ENCODE assay signal across 1 cellular context in the genomic region with DNA sequence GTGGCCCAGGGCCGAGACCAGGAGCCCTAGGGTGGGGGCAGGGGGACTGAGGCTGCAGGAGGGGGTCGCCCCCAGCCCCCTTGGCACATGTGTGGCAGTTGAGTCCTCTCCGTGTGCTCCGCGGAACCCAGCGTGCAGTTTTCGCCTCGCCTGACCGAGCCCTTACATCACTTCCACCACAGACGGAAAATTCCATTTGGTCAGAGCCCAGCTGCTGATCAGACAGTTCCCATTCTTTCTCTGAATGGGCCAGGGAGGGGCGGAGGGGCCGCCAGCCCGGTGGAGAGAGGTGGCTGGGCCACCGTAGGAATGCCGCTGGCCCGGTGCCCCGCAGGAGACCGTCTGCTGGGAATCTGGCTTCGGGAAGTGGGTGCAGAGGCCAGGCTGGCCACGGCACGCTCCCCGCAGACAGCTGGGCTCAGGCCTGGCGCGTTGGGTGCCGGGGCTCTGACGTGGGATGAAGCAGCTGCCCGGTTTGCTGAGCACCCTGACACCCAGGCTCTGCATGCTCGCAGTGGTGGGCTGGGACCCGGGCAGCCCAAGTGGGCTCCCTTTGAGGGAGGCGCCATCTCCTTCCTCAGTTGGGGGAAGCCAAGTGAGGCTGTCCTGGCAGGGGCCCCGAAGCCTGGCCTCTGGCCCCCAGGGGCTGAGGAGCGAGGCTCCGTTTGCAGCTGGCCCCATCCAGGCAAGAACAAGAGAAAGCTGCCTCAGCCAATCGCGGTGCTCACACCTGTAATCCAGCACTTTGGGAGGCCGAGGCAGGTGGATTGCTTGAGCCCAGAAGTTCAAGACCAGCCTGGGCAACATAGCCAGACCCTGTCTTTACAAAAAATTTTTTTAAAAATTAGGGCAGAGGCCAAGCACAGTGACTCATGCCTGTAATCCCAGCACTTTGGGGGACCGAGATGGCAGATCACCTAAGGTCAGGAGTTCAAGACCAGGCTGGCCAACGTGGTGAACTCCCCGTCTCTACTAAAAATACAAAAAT.
TF ChIP-seq lines count a peak whose summit lies in the region.

No MANE protein-coding gene starts in this region.

TF ChIP-seq in HepG2, 621 proteins besides CTCF, POLR2A, EP300 and RAD21 (continued from another document and continues in another):
- TF ChIP-seq HMGXB3 (CRISPR knock-in tag; IDR thresholded peaks at IDR 0.05; ENCODE audit: borderline replicate concordance): no peak; the same call in 1 of the 2 replicates
- TF ChIP-seq ZFP37 (CRISPR knock-in tag; IDR thresholded peaks at IDR 0.05; ENCODE audit: borderline replicate concordance): no peak
- no peak for TF ChIP-seq ZNF253 (CRISPR knock-in tag; IDR thresholded peaks at IDR 0.05; ENCODE audit: borderline replicate concordance)
- TF ChIP-seq, protein P1, sequence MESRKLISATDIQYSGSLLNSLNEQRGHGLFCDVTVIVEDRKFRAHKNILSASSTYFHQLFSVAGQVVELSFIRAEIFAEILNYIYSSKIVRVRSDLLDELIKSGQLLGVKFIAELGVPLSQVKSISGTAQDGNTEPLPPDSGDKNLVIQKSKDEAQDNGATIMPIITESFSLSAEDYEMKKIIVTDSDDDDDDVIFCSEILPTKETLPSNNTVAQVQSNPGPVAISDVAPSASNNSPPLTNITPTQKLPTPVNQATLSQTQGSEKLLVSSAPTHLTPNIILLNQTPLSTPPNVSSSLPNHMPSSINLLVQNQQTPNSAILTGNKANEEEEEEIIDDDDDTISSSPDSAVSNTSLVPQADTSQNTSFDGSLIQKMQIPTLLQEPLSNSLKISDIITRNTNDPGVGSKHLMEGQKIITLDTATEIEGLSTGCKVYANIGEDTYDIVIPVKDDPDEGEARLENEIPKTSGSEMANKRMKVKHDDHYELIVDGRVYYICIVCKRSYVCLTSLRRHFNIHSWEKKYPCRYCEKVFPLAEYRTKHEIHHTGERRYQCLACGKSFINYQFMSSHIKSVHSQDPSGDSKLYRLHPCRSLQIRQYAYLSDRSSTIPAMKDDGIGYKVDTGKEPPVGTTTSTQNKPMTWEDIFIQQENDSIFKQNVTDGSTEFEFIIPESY (CRISPR knock-in tag; IDR thresholded peaks at IDR 0.05): peak; percentile 89; the same call in 1 of the 2 replicates
- TF ChIP-seq SMARCC2 (IDR thresholded peaks at IDR 0.05): no peak
- no peak for TF ChIP-seq RORA (CRISPR knock-in tag; IDR thresholded peaks at IDR 0.05)
- TF ChIP-seq MYC (CRISPR knock-in tag; IDR thresholded peaks at IDR 0.05; ENCODE audit: borderline replicate concordance): peak; percentile 58; the same call in 1 of the 2 replicates
- no peak for TF ChIP-seq ZNF780A (CRISPR knock-in tag; IDR thresholded peaks at IDR 0.05)
- no peak for TF ChIP-seq FLYWCH1 (CRISPR knock-in tag; IDR thresholded peaks at IDR 0.05)
- TF ChIP-seq HCFC1 (IDR thresholded peaks at IDR 0.05; ENCODE audit: low read depth, low read length): no peak
- TF ChIP-seq ZNF30 (CRISPR knock-in tag; IDR thresholded peaks at IDR 0.05): no peak
- no peak for TF ChIP-seq EEA1 (CRISPR knock-in tag; IDR thresholded peaks at IDR 0.05; ENCODE audit: borderline replicate concordance)
- peak; percentile 80 for TF ChIP-seq AKAP8 (CRISPR knock-in tag; IDR thresholded peaks at IDR 0.05)
- TF ChIP-seq, protein P2, sequence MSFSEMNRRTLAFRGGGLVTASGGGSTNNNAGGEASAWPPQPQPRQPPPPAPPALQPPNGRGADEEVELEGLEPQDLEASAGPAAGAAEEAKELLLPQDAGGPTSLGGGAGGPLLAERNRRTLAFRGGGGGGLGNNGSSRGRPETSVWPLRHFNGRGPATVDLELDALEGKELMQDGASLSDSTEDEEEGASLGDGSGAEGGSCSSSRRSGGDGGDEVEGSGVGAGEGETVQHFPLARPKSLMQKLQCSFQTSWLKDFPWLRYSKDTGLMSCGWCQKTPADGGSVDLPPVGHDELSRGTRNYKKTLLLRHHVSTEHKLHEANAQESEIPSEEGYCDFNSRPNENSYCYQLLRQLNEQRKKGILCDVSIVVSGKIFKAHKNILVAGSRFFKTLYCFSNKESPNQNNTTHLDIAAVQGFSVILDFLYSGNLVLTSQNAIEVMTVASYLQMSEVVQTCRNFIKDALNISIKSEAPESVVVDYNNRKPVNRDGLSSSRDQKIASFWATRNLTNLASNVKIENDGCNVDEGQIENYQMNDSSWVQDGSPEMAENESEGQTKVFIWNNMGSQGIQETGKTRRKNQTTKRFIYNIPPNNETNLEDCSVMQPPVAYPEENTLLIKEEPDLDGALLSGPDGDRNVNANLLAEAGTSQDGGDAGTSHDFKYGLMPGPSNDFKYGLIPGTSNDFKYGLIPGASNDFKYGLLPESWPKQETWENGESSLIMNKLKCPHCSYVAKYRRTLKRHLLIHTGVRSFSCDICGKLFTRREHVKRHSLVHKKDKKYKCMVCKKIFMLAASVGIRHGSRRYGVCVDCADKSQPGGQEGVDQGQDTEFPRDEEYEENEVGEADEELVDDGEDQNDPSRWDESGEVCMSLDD (CRISPR knock-in tag; IDR thresholded peaks at IDR 0.05; ENCODE audit: borderline replicate concordance): 0 out of 2 replicates have a peak, but pooled peaks have one; percentile 46
- TF ChIP-seq ATF7 (IDR thresholded peaks at IDR 0.05): peak; percentile 65
- no peak for TF ChIP-seq ATF7 (CRISPR knock-in tag; IDR thresholded peaks at IDR 0.05)
- TF ChIP-seq MAFF (IDR thresholded peaks at IDR 0.05; ENCODE audit: low read depth, low read length): peak; percentile 67; the same call in 1 of the 2 replicates
- TF ChIP-seq ZNF343 (CRISPR knock-in tag; IDR thresholded peaks at IDR 0.05): no peak
- no peak for TF ChIP-seq SMAD1 (CRISPR knock-in tag; IDR thresholded peaks at IDR 0.05; ENCODE audit: borderline replicate concordance, low read depth)
- TF ChIP-seq, protein P3, sequence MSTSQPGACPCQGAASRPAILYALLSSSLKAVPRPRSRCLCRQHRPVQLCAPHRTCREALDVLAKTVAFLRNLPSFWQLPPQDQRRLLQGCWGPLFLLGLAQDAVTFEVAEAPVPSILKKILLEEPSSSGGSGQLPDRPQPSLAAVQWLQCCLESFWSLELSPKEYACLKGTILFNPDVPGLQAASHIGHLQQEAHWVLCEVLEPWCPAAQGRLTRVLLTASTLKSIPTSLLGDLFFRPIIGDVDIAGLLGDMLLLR (CRISPR knock-in tag; IDR thresholded peaks at IDR 0.05): no peak
- TF ChIP-seq ZSCAN12 (CRISPR knock-in tag; IDR thresholded peaks at IDR 0.05): no peak
- TF ChIP-seq ZNF101 (CRISPR knock-in tag; IDR thresholded peaks at IDR 0.05; ENCODE audit: borderline replicate concordance, low read depth): no peak
- TF ChIP-seq ZNF350 (CRISPR knock-in tag; IDR thresholded peaks at IDR 0.05; ENCODE audit: borderline replicate concordance, low read depth): peak; percentile 45; the same call in 1 of the 2 replicates
- TF ChIP-seq, protein P4, sequence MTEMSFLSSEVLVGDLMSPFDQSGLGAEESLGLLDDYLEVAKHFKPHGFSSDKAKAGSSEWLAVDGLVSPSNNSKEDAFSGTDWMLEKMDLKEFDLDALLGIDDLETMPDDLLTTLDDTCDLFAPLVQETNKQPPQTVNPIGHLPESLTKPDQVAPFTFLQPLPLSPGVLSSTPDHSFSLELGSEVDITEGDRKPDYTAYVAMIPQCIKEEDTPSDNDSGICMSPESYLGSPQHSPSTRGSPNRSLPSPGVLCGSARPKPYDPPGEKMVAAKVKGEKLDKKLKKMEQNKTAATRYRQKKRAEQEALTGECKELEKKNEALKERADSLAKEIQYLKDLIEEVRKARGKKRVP (CRISPR knock-in tag; IDR thresholded peaks at IDR 0.05): peak in 1 of 2 experiments; percentile 69; a peak in 2 of 4 replicates
- no peak for TF ChIP-seq ZNF484 (CRISPR knock-in tag; IDR thresholded peaks at IDR 0.05; ENCODE audit: borderline replicate concordance, low read depth)
- no peak for TF ChIP-seq ZBTB42 (CRISPR knock-in tag; IDR thresholded peaks at IDR 0.05)
- no peak for TF ChIP-seq ZNF577 (CRISPR knock-in tag; IDR thresholded peaks at IDR 0.05; ENCODE audit: borderline replicate concordance, low read depth)
- no peak for TF ChIP-seq ARID2 (CRISPR knock-in tag; IDR thresholded peaks at IDR 0.05; ENCODE audit: borderline replicate concordance)
- no peak for TF ChIP-seq CAMTA2 (CRISPR knock-in tag; IDR thresholded peaks at IDR 0.05; ENCODE audit: borderline replicate concordance)
- TF ChIP-seq FOXA3 (CRISPR knock-in tag; IDR thresholded peaks at IDR 0.05): peak; percentile 48
- no peak for TF ChIP-seq ZNF282 (IDR thresholded peaks at IDR 0.05; ENCODE audit: partially characterized antibody)
- no peak for TF ChIP-seq ZNF660 (CRISPR knock-in tag; IDR thresholded peaks at IDR 0.05; ENCODE audit: borderline replicate concordance, low read depth)
- no peak for TF ChIP-seq KMT2B (CRISPR knock-in tag; IDR thresholded peaks at IDR 0.05)
- no peak for TF ChIP-seq NFYB (CRISPR knock-in tag; IDR thresholded peaks at IDR 0.05)
- TF ChIP-seq NR2C2 (CRISPR knock-in tag; IDR thresholded peaks at IDR 0.05; ENCODE audit: borderline replicate concordance): no peak
- TF ChIP-seq, protein P5, sequence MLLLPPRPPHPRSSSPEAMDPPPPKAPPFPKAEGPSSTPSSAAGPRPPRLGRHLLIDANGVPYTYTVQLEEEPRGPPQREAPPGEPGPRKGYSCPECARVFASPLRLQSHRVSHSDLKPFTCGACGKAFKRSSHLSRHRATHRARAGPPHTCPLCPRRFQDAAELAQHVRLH (CRISPR knock-in tag; IDR thresholded peaks at IDR 0.05; ENCODE audit: borderline replicate concordance, low read depth): peak; percentile 52; the same call in 1 of the 2 replicates
- TF ChIP-seq HDAC6 (IDR thresholded peaks at IDR 0.05; ENCODE audit: low read depth, low read length): no peak
- no peak for TF ChIP-seq ZNF597 (CRISPR knock-in tag; IDR thresholded peaks at IDR 0.05)
- TF ChIP-seq, protein P6, sequence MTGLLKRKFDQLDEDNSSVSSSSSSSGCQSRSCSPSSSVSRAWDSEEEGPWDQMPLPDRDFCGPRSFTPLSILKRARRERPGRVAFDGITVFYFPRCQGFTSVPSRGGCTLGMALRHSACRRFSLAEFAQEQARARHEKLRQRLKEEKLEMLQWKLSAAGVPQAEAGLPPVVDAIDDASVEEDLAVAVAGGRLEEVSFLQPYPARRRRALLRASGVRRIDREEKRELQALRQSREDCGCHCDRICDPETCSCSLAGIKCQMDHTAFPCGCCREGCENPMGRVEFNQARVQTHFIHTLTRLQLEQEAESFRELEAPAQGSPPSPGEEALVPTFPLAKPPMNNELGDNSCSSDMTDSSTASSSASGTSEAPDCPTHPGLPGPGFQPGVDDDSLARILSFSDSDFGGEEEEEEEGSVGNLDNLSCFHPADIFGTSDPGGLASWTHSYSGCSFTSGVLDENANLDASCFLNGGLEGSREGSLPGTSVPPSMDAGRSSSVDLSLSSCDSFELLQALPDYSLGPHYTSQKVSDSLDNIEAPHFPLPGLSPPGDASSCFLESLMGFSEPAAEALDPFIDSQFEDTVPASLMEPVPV (CRISPR knock-in tag; IDR thresholded peaks at IDR 0.05): peak; percentile 65; the same call in 1 of the 2 replicates
- TF ChIP-seq HNF1B (CRISPR knock-in tag; IDR thresholded peaks at IDR 0.05): peak; percentile 44; the same call in 1 of the 2 replicates
- TF ChIP-seq TEAD2 (CRISPR knock-in tag; IDR thresholded peaks at IDR 0.05): no peak
- TF ChIP-seq MTF2 (CRISPR knock-in tag; IDR thresholded peaks at IDR 0.05; ENCODE audit: borderline replicate concordance): no peak
